In genomic region chr1:229409616-229410369, GRCh38 we compare ENCODE assay signal across 15 cellular contexts. TPM values are rescaled to one million over a fixed set of nuclear protein-coding genes. Genes with fewer than 3 reads are reported as not detected.
DNase-seq lines count a peak whose midpoint lies in the region; ATAC-seq, FAIRE-seq and TF ChIP-seq lines count a peak whose summit lies in the region.
"Had no signal": no experiment of that assay in that cellular context is flagged by ENCODE, and none has a peak within 500 bp of the region (broad histone marks: within the 10 kb centered on the region; RNA-seq: fewer than 3 reads in every experiment).

No MANE protein-coding gene starts in this region.

- no peaks in the 10 kb centered on the region for H3K9me3 ChIP-seq in pancreas
- H3K9me3 ChIP-seq: left lung, uterus had no signal

- H3K4me3 ChIP-seq in H7 (ENCODE audit: insufficient read depth, low read depth, low read length) (no peak overlapping the region), pancreas (no peak overlapping the region)
- H3K4me3 ChIP-seq: left lung, uterus had no signal

- TF ChIP-seq CTCF in glutamatergic neuron (IDR thresholded peaks at IDR 0.05; ENCODE audit: partially characterized antibody, unreplicated experiment) (no peak), pancreas (IDR thresholded peaks at IDR 0.05) (no peak)

- peaks cover 9 to 13% (median 10%) of the 10 kb centered on the region in 3 donors for H3K4me1 ChIP-seq in pancreas
- H3K4me1 ChIP-seq: parathyroid adenoma had no signal

- H3K9me3 Mint-ChIP-seq in glutamatergic neuron (ENCODE audit: unreplicated experiment), result peaks cover 16% of the 10 kb centered on the region

- no peak for FAIRE-seq in pancreas (lab: Jason Lieb, UNC)

- H3K4me3 Mint-ChIP-seq in glutamatergic neuron (ENCODE audit: unreplicated experiment), result peak overlapping the region; percentile 78

- H3K36me3 ChIP-seq in H7 (replicated peaks; ENCODE audit: control insufficient read depth, insufficient read depth, low read length) (no peaks in the 10 kb centered on the region), pancreas (no peaks in the 10 kb centered on the region)
- H3K36me3 ChIP-seq: left lung, uterus had no signal

- H3K27ac Mint-ChIP-seq in glutamatergic neuron (ENCODE audit: unreplicated experiment), result peak overlapping the region; percentile 98

- H3K36me3 Mint-ChIP-seq in glutamatergic neuron (ENCODE audit: unreplicated experiment), result no peaks in the 10 kb centered on the region

- no peak overlapping the region for H3K27ac ChIP-seq in pancreas
- H3K27ac ChIP-seq: left lung, parathyroid adenoma had no signal

- peak in 3 of 4 donors; percentile 8 to 16 (median 9) for ATAC-seq in pancreas
- no peak for ATAC-seq in GM18502 (IDR thresholded peaks at IDR 0.05; ENCODE audit: poor library complexity, unreplicated experiment)
- ATAC-seq in GM19463 (IDR thresholded peaks at IDR 0.05; ENCODE audit: unreplicated experiment), result no peak
- no peak for ATAC-seq in GM18873 (IDR thresholded peaks at IDR 0.05; ENCODE audit: low FRiP score, unreplicated experiment)

- 43 to 45% methylated on average over 18 of the region's 18 CpGs for WGBS in pancreas, 2 donors

- H3K27me3 Mint-ChIP-seq in glutamatergic neuron (ENCODE audit: unreplicated experiment), result peaks cover 24% of the 10 kb centered on the region

- peaks cover 53% of the 10 kb centered on the region for H3K27me3 ChIP-seq in H7 (ENCODE audit: control insufficient read depth, insufficient read depth, low read length)
- H3K27me3 ChIP-seq in pancreas, result peaks cover 0 to 8% (median 3%) of the 10 kb centered on the region in 4 donors

- intact Hi-C loops in pancreas (cut with DNase I), result no loop called here

- DNase-seq in NCI-H2081 (lab: John Stamatoyannopoulos, UW) (peak; percentile 18 to 64), NCI-H2081 treated with DMSO at 0.1 percent for 48 hours (lab: John Stamatoyannopoulos, UW) (no peak), H7 (peak; percentile 60), glutamatergic neuron (peak; percentile 26), pancreas (peak in 2 of 6 donors; percentile 56 to 63)
- DNase-seq: activated CD4-positive, alpha-beta T cell treated with anti-CD3 and anti-CD28 coated beads, Interleukin-2, amount 50 U/mL, for 4 hours; KG1; left lung; stimulated activated CD4-positive, alpha-beta T cell treated with anti-CD3 and anti-CD28 coated beads, Interleukin-1b, Interleukin-23, amount 100 ng/mL, for 48 hours; uterus had no signal

- H3K4me1 Mint-ChIP-seq in glutamatergic neuron (ENCODE audit: low read depth, unreplicated experiment), result peaks cover 57% of the 10 kb centered on the region

RNA-seq across cellular contexts. Expression of gene ACTA1, which starts 24.1 kb away (rescaled TPM):
- 0.67 and 1.8 TPM in 2 replicates for total RNA-seq in H7 (2014; rRNA removed; shearing (Covaris generic))
- total RNA-seq in glutamatergic neuron (ENCODE audit: unreplicated experiment) (1.9 TPM), pancreas (1 to 10 TPM in 1 of 6 donors, not detected in 5; 4.2 TPM)
- polyA plus RNA-seq in pancreas, result 1 to 10 TPM in 1 of 2 donors, under 1 TPM in 1; 0.76 to 6.9 TPM
- total RNA-seq: A673 had no signal

Comparison
In these comparisons a context has a peak if more than half of its experiments do, and no peak if none do; other contexts are left out.
1. ATAC-seq: peak in pancreas (3 of 4); none in GM18502 (single experiment), GM19463 (single experiment) and GM18873 (single experiment).